In genomic region chr19:51096473-51097165, GRCh38 we compare ENCODE assay signal across 12 cellular contexts. TPM values are rescaled to one million over a fixed set of nuclear protein-coding genes. Genes with fewer than 3 reads are reported as not detected.
DNase-seq lines count a peak whose midpoint lies in the region; ATAC-seq and TF ChIP-seq lines count a peak whose summit lies in the region.
"Had no signal": no experiment of that assay in that cellular context is flagged by ENCODE, and none has a peak within 500 bp of the region (broad histone marks: within the 10 kb centered on the region; RNA-seq: fewer than 3 reads in every experiment).

No MANE protein-coding gene starts in this region.

- no peaks in the 10 kb centered on the region for H3K36me3 Mint-ChIP-seq in natural killer cell treated with Interleukin-12 subunit alpha and Interleukin-12 subunit beta and Interleukin-15 and Interleukin-18, amount 100 ng/mL, for 72 hours
- no peaks in the 10 kb centered on the region for H3K36me3 Mint-ChIP-seq in natural killer cell
- peaks cover 6% of the 10 kb centered on the region for H3K36me3 Mint-ChIP-seq in endodermal cell (ENCODE audit: low read depth)
- H3K36me3 Mint-ChIP-seq in type B pancreatic cell = peaks cover 4% of the 10 kb centered on the region

- H3K79me2 ChIP-seq in smooth muscle cell (ENCODE audit: low read depth) = no peaks in the 10 kb centered on the region

- intact Hi-C loops in natural killer cell (cut with micrococcal nuclease) = loop anchor here (10.0 kb wide), 1 partner anchor 162 kb away; no protein-coding TSS in a partner anchor

- H3K9ac ChIP-seq in endodermal cell (ENCODE audit: extremely low read depth, low read length, poor library complexity, severe bottlenecking) (no peak overlapping the region), smooth muscle cell (ENCODE audit: low read depth) (no peak overlapping the region)

- H3F3A ChIP-seq in smooth muscle cell (ENCODE audit: low read depth) = peaks cover 3% of the 10 kb centered on the region

- peaks cover 55% of the 10 kb centered on the region for H4K20me1 ChIP-seq in smooth muscle cell (ENCODE audit: low read depth)

- H3K4me3 ChIP-seq in endodermal cell (ENCODE audit: low read length) = no peak overlapping the region
- H3K4me3 ChIP-seq in smooth muscle cell = no peak overlapping the region
- H3K4me3 ChIP-seq: SK-N-MC had no signal

- no peaks in the 10 kb centered on the region for H3K9me3 Mint-ChIP-seq in natural killer cell treated with Interleukin-12 subunit alpha and Interleukin-12 subunit beta and Interleukin-15 and Interleukin-18, amount 100 ng/mL, for 72 hours
- H3K9me3 Mint-ChIP-seq in natural killer cell (no peaks in the 10 kb centered on the region), endodermal cell (no peaks in the 10 kb centered on the region), type B pancreatic cell (no peaks in the 10 kb centered on the region)

- no peak overlapping the region for H3K4me2 ChIP-seq in smooth muscle cell

- 94 to 98% methylated on average over 5 to 6 of the region's 6 CpGs for WGBS in endodermal cell (ENCODE audit: insufficient coverage in 1 of 2, insufficient read length in 1 of 2), 2 experiments
- 90% methylated on average over 6 of the region's 6 CpGs for WGBS in smooth muscle cell (ENCODE audit: low lambda C conversion rate)

- no peak overlapping the region for H2AFZ ChIP-seq in smooth muscle cell (ENCODE audit: low read depth)

- H3K4me1 Mint-ChIP-seq in natural killer cell treated with Interleukin-12 subunit alpha and Interleukin-12 subunit beta and Interleukin-15 and Interleukin-18, amount 100 ng/mL, for 72 hours (ENCODE audit: low read depth in 2 of 2) = peaks cover 16 to 20% of the 10 kb centered on the region in 2 donors
- H3K4me1 Mint-ChIP-seq in natural killer cell (peaks cover 19 to 26% of the 10 kb centered on the region in 2 donors), endodermal cell (peaks cover 34% of the 10 kb centered on the region), type B pancreatic cell (ENCODE audit: unreplicated experiment) (peaks cover 8% of the 10 kb centered on the region)

- H3K27ac Mint-ChIP-seq in natural killer cell treated with Interleukin-12 subunit alpha and Interleukin-12 subunit beta and Interleukin-15 and Interleukin-18, amount 100 ng/mL, for 72 hours = no peak overlapping the region
- H3K27ac Mint-ChIP-seq in natural killer cell (peak overlapping the region in 1 of 2 donors; percentile 14), endodermal cell (no peak overlapping the region), type B pancreatic cell (no peak overlapping the region)

- ATAC-seq in natural killer cell treated with Interleukin-12 subunit alpha and Interleukin-12 subunit beta and Interleukin-15 and Interleukin-18, amount 100 ng/mL, for 72 hours = no peak
- no peak for ATAC-seq in natural killer cell

- no peaks in the 10 kb centered on the region for H3K9me3 ChIP-seq in endodermal cell (ENCODE audit: control insufficient read depth, low read length)
- H3K9me3 ChIP-seq in smooth muscle cell (replicated peaks; ENCODE audit: low read depth) = no peaks in the 10 kb centered on the region

- CTCF ChIA-PET in HEK293T (lab: Yijun Ruan, JAX) = interaction anchor here (0.6 to 1.8 kb wide), 4 partner anchors 49 to 607 kb away, joined by 3 to 9 read pairs (median 5); no protein-coding TSS in a partner anchor

- POLR2A ChIA-PET in HEK293T (lab: Yijun Ruan, JAX) = no interaction called here

- H3K4me1 ChIP-seq in endodermal cell (ENCODE audit: control insufficient read depth, insufficient read depth, low read length) (no peaks in the 10 kb centered on the region), smooth muscle cell (ENCODE audit: low read depth) (no peaks in the 10 kb centered on the region)

- H3K27ac ChIP-seq in endodermal cell (ENCODE audit: low read depth, low read length) (no peak overlapping the region), smooth muscle cell (ENCODE audit: low read depth) (no peak overlapping the region)
- H3K27ac ChIP-seq: SK-N-MC had no signal

- TF ChIP-seq CTCF in natural killer cell (IDR thresholded peaks at IDR 0.05) = no peak
- TF ChIP-seq CTCF in endodermal cell (conservative IDR thresholded peaks at IDR 0.05) = peak; percentile 70
- peak; percentile 43 for TF ChIP-seq CTCF in type B pancreatic cell (conservative IDR thresholded peaks at IDR 0.05)
- no peak for TF ChIP-seq CTCF in smooth muscle cell (IDR thresholded peaks at IDR 0.05; ENCODE audit: borderline replicate concordance, insufficient read depth, poor library complexity, severe bottlenecking)

- peak; percentile 40 for DNase-seq in natural killer cell treated with Interleukin-12 subunit alpha and Interleukin-12 subunit beta and Interleukin-15 and Interleukin-18, amount 100 ng/mL, for 72 hours (ENCODE audit: low spot score)
- DNase-seq in natural killer cell (no peak), NCI-H748 (lab: John Stamatoyannopoulos, UW; ENCODE audit: unreplicated experiment) (peak; percentile 52), endodermal cell (no peak), type B pancreatic cell (ENCODE audit: extremely low spot score, unreplicated experiment) (no peak), HEK293T (ENCODE audit: extremely low spot score) (no peak), smooth muscle cell (lab: John Stamatoyannopoulos, UW; ENCODE audit: unreplicated experiment) (no peak)
- no peak for DNase-seq in stimulated activated CD4-positive, alpha-beta T cell treated with anti-CD3 and anti-CD28 coated beads, Interleukin-1b, Interleukin-23, amount 100 ng/mL, for 48 hours
- DNase-seq: GOT3 had no signal

- H3K36me3 ChIP-seq in endodermal cell (ENCODE audit: control insufficient read depth, insufficient read depth, low read length) = no peaks in the 10 kb centered on the region
- no peaks in the 10 kb centered on the region for H3K36me3 ChIP-seq in smooth muscle cell (ENCODE audit: low read depth)

- H3K27me3 Mint-ChIP-seq in natural killer cell treated with Interleukin-12 subunit alpha and Interleukin-12 subunit beta and Interleukin-15 and Interleukin-18, amount 100 ng/mL, for 72 hours = no peaks in the 10 kb centered on the region
- H3K27me3 Mint-ChIP-seq in natural killer cell (ENCODE audit: low read depth in 2 of 2) (no peaks in the 10 kb centered on the region), endodermal cell (ENCODE audit: insufficient read depth) (peaks cover 2% of the 10 kb centered on the region), type B pancreatic cell (no peaks in the 10 kb centered on the region)

- H3K4me3 Mint-ChIP-seq in natural killer cell treated with Interleukin-12 subunit alpha and Interleukin-12 subunit beta and Interleukin-15 and Interleukin-18, amount 100 ng/mL, for 72 hours = no peak overlapping the region
- H3K4me3 Mint-ChIP-seq in natural killer cell (no peak overlapping the region), endodermal cell (no peak overlapping the region), type B pancreatic cell (no peak overlapping the region)

- no peaks in the 10 kb centered on the region for H3K27me3 ChIP-seq in endodermal cell (ENCODE audit: control insufficient read depth, insufficient read depth, low read length, poor library complexity, severe bottlenecking)
- H3K27me3 ChIP-seq in smooth muscle cell (ENCODE audit: low read depth) = no peaks in the 10 kb centered on the region

TF ChIP-seq in HEK293T, 16 proteins besides CTCF, POLR2A, EP300 and RAD21 (continues in another document):
- no peak for TF ChIP-seq FOXM1 (IDR thresholded peaks at IDR 0.05; ENCODE audit: borderline replicate concordance)
- TF ChIP-seq FOXK2 (IDR thresholded peaks at IDR 0.05) = no peak
- TF ChIP-seq ZNF384 (IDR thresholded peaks at IDR 0.05) = no peak
- no peak for TF ChIP-seq ARNT (IDR thresholded peaks at IDR 0.05)

RNA-seq across cellular contexts. Expression of gene CTU1, which starts 11.6 kb away (rescaled TPM):
- 10 to 100 TPM in 1 of 2 donors, 1 to 10 TPM in 1; 8.1 to 15.4 TPM for total RNA-seq in natural killer cell treated with Interleukin-12 subunit alpha and Interleukin-12 subunit beta and Interleukin-15 and Interleukin-18, amount 100 ng/mL, for 72 hours
- total RNA-seq in natural killer cell = 1 to 10 TPM; 2.5 to 6.5 (median 3.8) TPM
- total RNA-seq in endodermal cell = 1 to 10 TPM; 5.1 to 5.7 TPM
- polyA plus RNA-seq in endodermal cell (2013, experiment 1 of 2) = 5.4 TPM
- 4.5 TPM for polyA plus RNA-seq in endodermal cell (2013, experiment 2 of 2)
- total RNA-seq in type B pancreatic cell (ENCODE audit: low replicate concordance) = 8.4 and 9.3 TPM in 2 replicates
- 4.7 and 5.1 TPM in 2 replicates for total RNA-seq in smooth muscle cell
- 9.8 and 11.2 TPM in 2 replicates for polyA plus RNA-seq in smooth muscle cell

RNA-seq across cellular contexts. Expression of gene KLK14, which starts 13.9 kb away (rescaled TPM):
- total RNA-seq in natural killer cell treated with Interleukin-12 subunit alpha and Interleukin-12 subunit beta and Interleukin-15 and Interleukin-18, amount 100 ng/mL, for 72 hours = 1 to 10 TPM in 1 of 2 donors, under 1 TPM in 1; 0.50 to 2.2 TPM
- 1 to 10 TPM in 2 of 3 donors, under 1 TPM in 1; 0.64 to 1.3 (median 1.1) TPM for total RNA-seq in natural killer cell
- under 1 TPM; 0.55 to 0.71 TPM for total RNA-seq in endodermal cell
- 0.39 TPM for polyA plus RNA-seq in endodermal cell (2013, experiment 1 of 2)
- polyA plus RNA-seq in endodermal cell (2013, experiment 2 of 2) = not detected
- 0.29 and 0.43 TPM in 2 replicates for total RNA-seq in type B pancreatic cell (ENCODE audit: low replicate concordance)
- total RNA-seq in smooth muscle cell = 5.5 and 12.3 TPM in 2 replicates
- polyA plus RNA-seq in smooth muscle cell = 2.0 and 7.7 TPM in 2 replicates
- total RNA-seq: glomerular endothelial cell, omental fat pad had no signal

RNA-seq across cellular contexts. Expression of gene SIGLEC9, which starts 28.1 kb away (rescaled TPM):
- total RNA-seq in natural killer cell treated with Interleukin-12 subunit alpha and Interleukin-12 subunit beta and Interleukin-15 and Interleukin-18, amount 100 ng/mL, for 72 hours = 1 to 10 TPM in 1 of 2 donors, under 1 TPM in 1; 0.69 to 1.1 TPM
- 10 to 100 TPM; 13.0 to 15.3 (median 13.8) TPM for total RNA-seq in natural killer cell
- not detected for total RNA-seq in endodermal cell
- polyA plus RNA-seq in endodermal cell (2013, experiment 1 of 2) = not detected
- not detected for polyA plus RNA-seq in endodermal cell (2013, experiment 2 of 2)
- not detected in 2 replicates for total RNA-seq in type B pancreatic cell (ENCODE audit: low replicate concordance)
- not detected in 2 replicates for total RNA-seq in smooth muscle cell
- not detected in 2 replicates for polyA plus RNA-seq in smooth muscle cell
- total RNA-seq: glomerular endothelial cell had no signal

RNA-seq across cellular contexts. Expression of gene KLK13, which starts 31.7 kb away (rescaled TPM):
- total RNA-seq in natural killer cell treated with Interleukin-12 subunit alpha and Interleukin-12 subunit beta and Interleukin-15 and Interleukin-18, amount 100 ng/mL, for 72 hours = not detected
- not detected for total RNA-seq in natural killer cell
- total RNA-seq in endodermal cell = 1 to 10 TPM in 1 of 2 donors, under 1 TPM in 1; 0.42 to 3.4 TPM
- polyA plus RNA-seq in endodermal cell (2013, experiment 1 of 2) = not detected
- not detected for polyA plus RNA-seq in endodermal cell (2013, experiment 2 of 2)
- 1.5 and 4.7 TPM in 2 replicates for total RNA-seq in type B pancreatic cell (ENCODE audit: low replicate concordance)
- total RNA-seq in smooth muscle cell = 0.72 and 1.6 TPM in 2 replicates
- polyA plus RNA-seq in smooth muscle cell = 0.19 and 1.3 TPM in 2 replicates
- total RNA-seq: glomerular endothelial cell, omental fat pad had no signal

RNA-seq across cellular contexts. Expression of gene SIGLEC7, which starts 45.5 kb away (rescaled TPM):
- total RNA-seq in natural killer cell treated with Interleukin-12 subunit alpha and Interleukin-12 subunit beta and Interleukin-15 and Interleukin-18, amount 100 ng/mL, for 72 hours = 1 to 10 TPM; 7.9 to 8.7 TPM
- total RNA-seq in natural killer cell (10 to 100 TPM; 48.6 to 56.0 (median 49.5) TPM), endodermal cell (not detected), type B pancreatic cell (ENCODE audit: low replicate concordance) (not detected in 2 replicates), smooth muscle cell (not detected in 2 replicates)
- polyA plus RNA-seq in endodermal cell (2013, experiment 1 of 2) = not detected
- polyA plus RNA-seq in endodermal cell (2013, experiment 2 of 2) = not detected
- polyA plus RNA-seq in smooth muscle cell = not detected in 2 replicates
- total RNA-seq: glomerular endothelial cell had no signal

Comparison
In these comparisons a context has a peak if more than half of its experiments do, and no peak if none do; other contexts are left out.
1. DNase-seq: peak in natural killer cell treated with Interleukin-12 subunit alpha and Interleukin-12 subunit beta and Interleukin-15 and Interleukin-18, amount 100 ng/mL, for 72 hours (single experiment) and NCI-H748 (single experiment); none in natural killer cell (single experiment), endodermal cell (single experiment), type B pancreatic cell (single experiment), HEK293T (single experiment), stimulated activated CD4-positive, alpha-beta T cell treated with anti-CD3 and anti-CD28 coated beads, Interleukin-1b, Interleukin-23, amount 100 ng/mL, for 48 hours (single experiment) and smooth muscle cell (single experiment).
2. RNA of gene SIGLEC9, which starts 28.1 kb away (total RNA-seq): 13.0 to 15.3 TPM in natural killer cell; 0.69 to 1.1 TPM in natural killer cell treated with Interleukin-12 subunit alpha and Interleukin-12 subunit beta and Interleukin-15 and Interleukin-18, amount 100 ng/mL, for 72 hours, not detected in type B pancreatic cell, not detected in endodermal cell and not detected in smooth muscle cell; every median in the first group is over 4 times any median in the second.
3. CTCF ChIP-seq: peak in endodermal cell (single experiment) and type B pancreatic cell (single experiment); none in natural killer cell (single experiment) and smooth muscle cell (single experiment).